In the genomic region with DNA sequence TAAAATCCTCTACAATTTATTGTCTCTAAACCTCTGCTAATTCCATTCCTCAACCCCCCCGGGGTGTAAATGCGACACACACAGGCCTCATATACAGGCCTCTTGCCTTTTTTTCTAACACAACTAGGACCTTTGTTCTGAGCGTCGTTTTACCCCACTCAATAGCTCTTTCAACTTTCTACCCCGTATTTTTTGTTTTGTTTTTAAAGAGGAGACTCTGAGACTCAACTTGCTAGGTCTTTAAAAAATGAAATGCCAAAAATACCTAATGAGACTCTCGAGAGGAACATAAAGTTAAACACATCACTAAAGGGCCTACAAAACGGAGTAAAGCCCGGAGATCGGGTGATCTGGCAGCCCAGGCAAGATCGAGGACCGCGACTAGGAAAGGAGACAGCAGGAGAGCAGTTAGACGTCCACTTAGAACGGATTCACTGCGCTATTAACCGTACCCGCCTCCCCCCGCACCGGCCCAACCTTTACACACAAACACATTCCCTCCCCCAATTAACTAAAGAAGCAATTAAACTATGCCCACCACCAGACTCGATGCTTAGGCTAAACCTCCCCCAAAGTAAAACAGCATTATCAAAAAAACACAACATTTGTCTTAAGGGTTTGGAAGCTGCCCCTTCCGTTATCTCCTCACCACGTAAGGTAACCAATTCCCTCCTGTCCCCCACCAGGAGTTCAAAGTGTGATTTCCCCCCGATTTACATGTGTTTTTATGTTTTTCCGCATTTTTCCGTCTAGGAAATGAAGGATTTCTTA, we compare ENCODE assay signal across 8 cellular contexts. TPM values are rescaled to one million over a fixed set of nuclear protein-coding genes. Genes with fewer than 3 reads are reported as not detected.
DNase-seq lines count a peak whose midpoint lies in the region; ATAC-seq and TF ChIP-seq lines count a peak whose summit lies in the region.

No MANE protein-coding gene starts in this region.

- peak overlapping the region; percentile 90 for H3K4me3 ChIP-seq in AG04449 (ENCODE audit: low read depth, low read length)
- H3K4me3 ChIP-seq in neutrophil (ENCODE audit: low read depth in 1 of 2, low read length in 1 of 2): peak overlapping the region; percentile 91 to 94

- peak overlapping the region; percentile 99 for H3K27ac ChIP-seq in neutrophil

- peaks cover 28 to 44% of the 10 kb centered on the region in 2 experiments for H3K4me1 ChIP-seq in neutrophil (ENCODE audit: control insufficient read depth in 1 of 2, insufficient read depth in 1 of 2, low read depth in 1 of 2, low read length in 1 of 2)

- TF ChIP-seq CTCF in AG04449 (IDR thresholded peaks at IDR 0.05; ENCODE audit: insufficient read depth, low read length, missing control alignments) (no peak), neutrophil (IDR thresholded peaks at IDR 0.05) (no peak)

- CTCF ChIA-PET in AG04449 (lab: Yijun Ruan, JAX): interaction anchor here (1.9 kb wide), 1 partner anchor 10 kb away, joined by 5 read pairs; no protein-coding TSS in a partner anchor
- CTCF ChIA-PET in activated CD8-positive, alpha-beta T cell treated with anti-CD3 and anti-CD28 coated beads, Interleukin-2, amount 10 ng/mL, durations not matched to agents 7 days and 5 days (lab: Charles Lee): interaction anchor here (1.0 to 1.9 kb wide), 3 partner anchors 9 to 119 kb away, joined by 3 to 10 read pairs (median 5); no protein-coding TSS in a partner anchor

- peaks cover 6% of the 10 kb centered on the region for H3K36me3 ChIP-seq in neutrophil

- H3K27me3 Mint-ChIP-seq in activated CD8-positive, alpha-beta T cell treated with anti-CD3 and anti-CD28 coated beads, Interleukin-2, amount 10 ng/mL, durations not matched to agents 7 days and 5 days (ENCODE audit: low read depth): no peaks in the 10 kb centered on the region

- POLR2A ChIA-PET in AG04449 (lab: Yijun Ruan, JAX): interaction anchor here (1.1 kb wide), 1 partner anchor 9 kb away, joined by 4 read pairs; no protein-coding TSS in a partner anchor
- POLR2A ChIA-PET in activated CD8-positive, alpha-beta T cell treated with anti-CD3 and anti-CD28 coated beads, Interleukin-2, amount 10 ng/mL, durations not matched to agents 7 days and 5 days (lab: Charles Lee): interaction anchor here (0.8 to 1.4 kb wide), 2 partner anchors 9 to 83 kb away, joined by 3 to 5 read pairs; no protein-coding TSS in a partner anchor

- peaks cover 48% of the 10 kb centered on the region for H3K4me1 Mint-ChIP-seq in activated CD8-positive, alpha-beta T cell treated with anti-CD3 and anti-CD28 coated beads, Interleukin-2, amount 10 ng/mL, durations not matched to agents 7 days and 5 days (ENCODE audit: low read depth)

- H3K36me3 Mint-ChIP-seq in activated CD8-positive, alpha-beta T cell treated with anti-CD3 and anti-CD28 coated beads, Interleukin-2, amount 10 ng/mL, durations not matched to agents 7 days and 5 days (ENCODE audit: low read depth): peaks cover 42% of the 10 kb centered on the region

- H3K9me3 ChIP-seq in neutrophil: no peaks in the 10 kb centered on the region

- no peak for ATAC-seq in activated CD8-positive, alpha-beta T cell treated with anti-CD3 and anti-CD28 coated beads, Interleukin-2, amount 10 ng/mL, durations not matched to agents 7 days and 5 days
- no peak for ATAC-seq in HG03045 (IDR thresholded peaks at IDR 0.05; ENCODE audit: unreplicated experiment)

- DNase-seq in AG04449 (ENCODE audit: low read depth, low spot score) (no peak), HK-2 (ENCODE audit: unreplicated experiment) (peak; percentile 11), erythroblast (lab: John Stamatoyannopoulos, UW) (peak; percentile 71), OCI-M2 (lab: John Stamatoyannopoulos, UW; ENCODE audit: unreplicated experiment) (no peak), occipital lobe (lab: John Stamatoyannopoulos, UW) (no peak)
- DNase-seq in activated CD8-positive, alpha-beta T cell treated with anti-CD3 and anti-CD28 coated beads, Interleukin-2, amount 10 ng/mL, durations not matched to agents 7 days and 5 days: peak; percentile 55

- TF ChIP-seq POLR2A in erythroblast (IDR thresholded peaks at IDR 0.05; ENCODE audit: low read length): no peak

- H3K27ac Mint-ChIP-seq in activated CD8-positive, alpha-beta T cell treated with anti-CD3 and anti-CD28 coated beads, Interleukin-2, amount 10 ng/mL, durations not matched to agents 7 days and 5 days: peak overlapping the region; percentile 97

- H3K4me3 Mint-ChIP-seq in activated CD8-positive, alpha-beta T cell treated with anti-CD3 and anti-CD28 coated beads, Interleukin-2, amount 10 ng/mL, durations not matched to agents 7 days and 5 days: peak overlapping the region; percentile 99

- no peaks in the 10 kb centered on the region for H3K27me3 ChIP-seq in neutrophil

- no peaks in the 10 kb centered on the region for H3K9me3 Mint-ChIP-seq in activated CD8-positive, alpha-beta T cell treated with anti-CD3 and anti-CD28 coated beads, Interleukin-2, amount 10 ng/mL, durations not matched to agents 7 days and 5 days (ENCODE audit: insufficient read depth)

RNA-seq across cellular contexts. Expression of a gene that starts 1.6 kb away (rescaled TPM):
- 100 to 1,000 TPM; 221 to 229 TPM for total RNA-seq in activated CD8-positive, alpha-beta T cell treated with anti-CD3 and anti-CD28 coated beads, Interleukin-2, amount 10 ng/mL, durations not matched to agents 7 days and 5 days
- total RNA-seq in occipital lobe: 187 TPM

RNA-seq across cellular contexts. Expression of a gene that starts 2.1 kb away (rescaled TPM):
- total RNA-seq in activated CD8-positive, alpha-beta T cell treated with anti-CD3 and anti-CD28 coated beads, Interleukin-2, amount 10 ng/mL, durations not matched to agents 7 days and 5 days: 1 to 10 TPM; 1.0 to 1.1 TPM
- total RNA-seq in occipital lobe: 6.2 TPM

Comparison
In these comparisons a context has a peak if more than half of its experiments do, and no peak if none do; other contexts are left out.
1. DNase-seq: peak in HK-2 (single experiment), activated CD8-positive, alpha-beta T cell treated with anti-CD3 and anti-CD28 coated beads, Interleukin-2, amount 10 ng/mL, durations not matched to agents 7 days and 5 days (single experiment) and erythroblast (2 of 2); none in AG04449 (single experiment), OCI-M2 (single experiment) and occipital lobe (single experiment).